ENCODE assay signal across 1 cellular context in genomic region chrX:153488231-153488914, GRCh38.
A peak's percentile ranks its signal among the peaks of the same experiment; 100 is the strongest.
TF ChIP-seq lines count a peak whose summit lies in the region.

No MANE protein-coding gene starts in this region.

TF ChIP-seq in HepG2, 621 proteins besides CTCF, POLR2A, EP300 and RAD21 (continued from another document and continues in another):
- TF ChIP-seq, protein P1, sequence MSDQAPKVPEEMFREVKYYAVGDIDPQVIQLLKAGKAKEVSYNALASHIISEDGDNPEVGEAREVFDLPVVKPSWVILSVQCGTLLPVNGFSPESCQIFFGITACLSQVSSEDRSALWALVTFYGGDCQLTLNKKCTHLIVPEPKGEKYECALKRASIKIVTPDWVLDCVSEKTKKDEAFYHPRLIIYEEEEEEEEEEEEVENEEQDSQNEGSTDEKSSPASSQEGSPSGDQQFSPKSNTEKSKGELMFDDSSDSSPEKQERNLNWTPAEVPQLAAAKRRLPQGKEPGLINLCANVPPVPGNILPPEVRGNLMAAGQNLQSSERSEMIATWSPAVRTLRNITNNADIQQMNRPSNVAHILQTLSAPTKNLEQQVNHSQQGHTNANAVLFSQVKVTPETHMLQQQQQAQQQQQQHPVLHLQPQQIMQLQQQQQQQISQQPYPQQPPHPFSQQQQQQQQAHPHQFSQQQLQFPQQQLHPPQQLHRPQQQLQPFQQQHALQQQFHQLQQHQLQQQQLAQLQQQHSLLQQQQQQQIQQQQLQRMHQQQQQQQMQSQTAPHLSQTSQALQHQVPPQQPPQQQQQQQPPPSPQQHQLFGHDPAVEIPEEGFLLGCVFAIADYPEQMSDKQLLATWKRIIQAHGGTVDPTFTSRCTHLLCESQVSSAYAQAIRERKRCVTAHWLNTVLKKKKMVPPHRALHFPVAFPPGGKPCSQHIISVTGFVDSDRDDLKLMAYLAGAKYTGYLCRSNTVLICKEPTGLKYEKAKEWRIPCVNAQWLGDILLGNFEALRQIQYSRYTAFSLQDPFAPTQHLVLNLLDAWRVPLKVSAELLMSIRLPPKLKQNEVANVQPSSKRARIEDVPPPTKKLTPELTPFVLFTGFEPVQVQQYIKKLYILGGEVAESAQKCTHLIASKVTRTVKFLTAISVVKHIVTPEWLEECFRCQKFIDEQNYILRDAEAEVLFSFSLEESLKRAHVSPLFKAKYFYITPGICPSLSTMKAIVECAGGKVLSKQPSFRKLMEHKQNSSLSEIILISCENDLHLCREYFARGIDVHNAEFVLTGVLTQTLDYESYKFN (CRISPR knock-in tag; conservative IDR thresholded peaks at IDR 0.05): peak; percentile 88
- TF ChIP-seq, protein P2, sequence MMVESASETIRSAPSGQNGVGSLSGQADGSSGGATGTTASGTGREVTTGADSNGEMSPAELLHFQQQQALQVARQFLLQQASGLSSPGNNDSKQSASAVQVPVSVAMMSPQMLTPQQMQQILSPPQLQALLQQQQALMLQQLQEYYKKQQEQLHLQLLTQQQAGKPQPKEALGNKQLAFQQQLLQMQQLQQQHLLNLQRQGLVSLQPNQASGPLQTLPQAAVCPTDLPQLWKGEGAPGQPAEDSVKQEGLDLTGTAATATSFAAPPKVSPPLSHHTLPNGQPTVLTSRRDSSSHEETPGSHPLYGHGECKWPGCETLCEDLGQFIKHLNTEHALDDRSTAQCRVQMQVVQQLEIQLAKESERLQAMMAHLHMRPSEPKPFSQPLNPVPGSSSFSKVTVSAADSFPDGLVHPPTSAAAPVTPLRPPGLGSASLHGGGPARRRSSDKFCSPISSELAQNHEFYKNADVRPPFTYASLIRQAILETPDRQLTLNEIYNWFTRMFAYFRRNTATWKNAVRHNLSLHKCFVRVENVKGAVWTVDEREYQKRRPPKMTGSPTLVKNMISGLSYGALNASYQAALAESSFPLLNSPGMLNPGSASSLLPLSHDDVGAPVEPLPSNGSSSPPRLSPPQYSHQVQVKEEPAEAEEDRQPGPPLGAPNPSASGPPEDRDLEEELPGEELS (CRISPR knock-in tag; IDR thresholded peaks at IDR 0.05): peak; percentile 42; the same call in 1 of the 2 replicates
- TF ChIP-seq FOXA3 (CRISPR knock-in tag; IDR thresholded peaks at IDR 0.05) (peak; percentile 52; the same call in 1 of the 2 replicates), MYC (CRISPR knock-in tag; IDR thresholded peaks at IDR 0.05; ENCODE audit: borderline replicate concordance) (peak; percentile 58; the same call in 1 of the 2 replicates), HNRNPL (IDR thresholded peaks at IDR 0.05; ENCODE audit: low read depth, low read length) (0 out of 2 replicates have a peak, but pooled peaks have one; percentile 28), MTF1 (CRISPR knock-in tag; IDR thresholded peaks at IDR 0.05) (no peak), GATAD2A (CRISPR knock-in tag; IDR thresholded peaks at IDR 0.05) (peak; percentile 48), ETV5 (CRISPR knock-in tag; IDR thresholded peaks at IDR 0.05; ENCODE audit: borderline replicate concordance) (peak; percentile 81), ZNF546 (CRISPR knock-in tag; conservative IDR thresholded peaks at IDR 0.05) (no peak), RBFOX2 (IDR thresholded peaks at IDR 0.05; ENCODE audit: low read depth, low read length) (peak; percentile 39; the same call in 1 of the 2 replicates), SALL2 (CRISPR knock-in tag; IDR thresholded peaks at IDR 0.05) (no peak), KAT8 (CRISPR knock-in tag; IDR thresholded peaks at IDR 0.05) (0 out of 2 replicates have a peak, but pooled peaks have one; percentile 22), ZNF850 (CRISPR knock-in tag; conservative IDR thresholded peaks at IDR 0.05) (no peak), SPEN (CRISPR knock-in tag; IDR thresholded peaks at IDR 0.05; ENCODE audit: low read depth) (no peak; the same call in 1 of the 2 replicates), KMT2B (CRISPR knock-in tag; IDR thresholded peaks at IDR 0.05) (no peak), RXRA (CRISPR knock-in tag; IDR thresholded peaks at IDR 0.05) (peak; percentile 52), ZNF282 (IDR thresholded peaks at IDR 0.05; ENCODE audit: partially characterized antibody) (no peak), PHF21A (CRISPR knock-in tag; IDR thresholded peaks at IDR 0.05) (peak; percentile 43; the same call in 1 of the 2 replicates), RBM22 (optimal IDR thresholded peaks at IDR 0.05; ENCODE audit: low read length) (no peak), HDAC1 (CRISPR knock-in tag; IDR thresholded peaks at IDR 0.05) (peak; percentile 71; the same call in 1 of the 2 replicates), ZNF543 (CRISPR knock-in tag; IDR thresholded peaks at IDR 0.05) (0 out of 2 replicates have a peak, but pooled peaks have one; percentile 35), ZSCAN21 (CRISPR knock-in tag; IDR thresholded peaks at IDR 0.05; ENCODE audit: borderline replicate concordance) (peak; percentile 51; the same call in 1 of the 2 replicates), NFKB2 (CRISPR knock-in tag; IDR thresholded peaks at IDR 0.05; ENCODE audit: borderline replicate concordance) (peak; percentile 20; the same call in 1 of the 2 replicates), ZNF276 (CRISPR knock-in tag; IDR thresholded peaks at IDR 0.05; ENCODE audit: low read depth) (no peak), HCFC1 (IDR thresholded peaks at IDR 0.05; ENCODE audit: low read depth, low read length) (no peak), ZNF746 (CRISPR knock-in tag; IDR thresholded peaks at IDR 0.05) (peak; percentile 40; the same call in 1 of the 2 replicates), TEAD3 (CRISPR knock-in tag; optimal IDR thresholded peaks at IDR 0.05; ENCODE audit: borderline replicate concordance) (peak; percentile 71), ZNF143 (CRISPR knock-in tag; IDR thresholded peaks at IDR 0.05) (0 out of 2 replicates have a peak, but pooled peaks have one; percentile 24), PITX1 (CRISPR knock-in tag; IDR thresholded peaks at IDR 0.05) (0 out of 2 replicates have a peak, but pooled peaks have one; percentile 7), ZFY (CRISPR knock-in tag; IDR thresholded peaks at IDR 0.05) (peak; percentile 33), ZNF281 (CRISPR knock-in tag; IDR thresholded peaks at IDR 0.05; ENCODE audit: borderline replicate concordance) (peak; percentile 34; the same call in 1 of the 2 replicates), SRSF1 (optimal IDR thresholded peaks at IDR 0.05; ENCODE audit: low read depth, low read length) (no peak), HNRNPLL (IDR thresholded peaks at IDR 0.05; ENCODE audit: low read depth, low read length, poor library complexity, severe bottlenecking) (peak; percentile 23), ERF (CRISPR knock-in tag; IDR thresholded peaks at IDR 0.05) (no peak), NR2F2 (IDR thresholded peaks at IDR 0.05; ENCODE audit: borderline replicate concordance, low read depth) (peak; percentile 84; the same call in 1 of the 2 replicates), GABPA (IDR thresholded peaks at IDR 0.05; ENCODE audit: low read depth, low read length) (no peak), GABPA (CRISPR knock-in tag; IDR thresholded peaks at IDR 0.05; ENCODE audit: low read depth) (peak; percentile 59; the same call in 1 of the 2 replicates), ZNF138 (CRISPR knock-in tag; IDR thresholded peaks at IDR 0.05; ENCODE audit: low read depth) (no peak), KDM6A (CRISPR knock-in tag; IDR thresholded peaks at IDR 0.05; ENCODE audit: low read depth) (peak; percentile 38; the same call in 1 of the 2 replicates)
- TF ChIP-seq, protein P3, sequence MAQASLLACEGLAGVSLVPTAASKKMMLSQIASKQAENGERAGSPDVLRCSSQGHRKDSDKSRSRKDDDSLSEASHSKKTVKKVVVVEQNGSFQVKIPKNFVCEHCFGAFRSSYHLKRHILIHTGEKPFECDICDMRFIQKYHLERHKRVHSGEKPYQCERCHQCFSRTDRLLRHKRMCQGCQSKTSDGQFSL (CRISPR knock-in tag; IDR thresholded peaks at IDR 0.05): no peak
- TF ChIP-seq, protein P4, sequence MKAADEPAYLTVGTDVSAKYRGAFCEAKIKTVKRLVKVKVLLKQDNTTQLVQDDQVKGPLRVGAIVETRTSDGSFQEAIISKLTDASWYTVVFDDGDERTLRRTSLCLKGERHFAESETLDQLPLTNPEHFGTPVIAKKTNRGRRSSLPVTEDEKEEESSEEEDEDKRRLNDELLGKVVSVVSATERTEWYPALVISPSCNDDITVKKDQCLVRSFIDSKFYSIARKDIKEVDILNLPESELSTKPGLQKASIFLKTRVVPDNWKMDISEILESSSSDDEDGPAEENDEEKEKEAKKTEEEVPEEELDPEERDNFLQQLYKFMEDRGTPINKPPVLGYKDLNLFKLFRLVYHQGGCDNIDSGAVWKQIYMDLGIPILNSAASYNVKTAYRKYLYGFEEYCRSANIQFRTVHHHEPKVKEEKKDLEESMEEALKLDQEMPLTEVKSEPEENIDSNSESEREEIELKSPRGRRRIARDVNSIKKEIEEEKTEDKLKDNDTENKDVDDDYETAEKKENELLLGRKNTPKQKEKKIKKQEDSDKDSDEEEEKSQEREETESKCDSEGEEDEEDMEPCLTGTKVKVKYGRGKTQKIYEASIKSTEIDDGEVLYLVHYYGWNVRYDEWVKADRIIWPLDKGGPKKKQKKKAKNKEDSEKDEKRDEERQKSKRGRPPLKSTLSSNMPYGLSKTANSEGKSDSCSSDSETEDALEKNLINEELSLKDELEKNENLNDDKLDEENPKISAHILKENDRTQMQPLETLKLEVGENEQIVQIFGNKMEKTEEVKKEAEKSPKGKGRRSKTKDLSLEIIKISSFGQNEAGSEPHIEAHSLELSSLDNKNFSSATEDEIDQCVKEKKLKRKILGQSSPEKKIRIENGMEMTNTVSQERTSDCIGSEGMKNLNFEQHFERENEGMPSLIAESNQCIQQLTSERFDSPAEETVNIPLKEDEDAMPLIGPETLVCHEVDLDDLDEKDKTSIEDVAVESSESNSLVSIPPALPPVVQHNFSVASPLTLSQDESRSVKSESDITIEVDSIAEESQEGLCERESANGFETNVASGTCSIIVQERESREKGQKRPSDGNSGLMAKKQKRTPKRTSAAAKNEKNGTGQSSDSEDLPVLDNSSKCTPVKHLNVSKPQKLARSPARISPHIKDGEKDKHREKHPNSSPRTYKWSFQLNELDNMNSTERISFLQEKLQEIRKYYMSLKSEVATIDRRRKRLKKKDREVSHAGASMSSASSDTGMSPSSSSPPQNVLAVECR (CRISPR knock-in tag; IDR thresholded peaks at IDR 0.05; ENCODE audit: borderline replicate concordance): peak; percentile 56; the same call in 1 of the 2 replicates
- TF ChIP-seq, protein P5, sequence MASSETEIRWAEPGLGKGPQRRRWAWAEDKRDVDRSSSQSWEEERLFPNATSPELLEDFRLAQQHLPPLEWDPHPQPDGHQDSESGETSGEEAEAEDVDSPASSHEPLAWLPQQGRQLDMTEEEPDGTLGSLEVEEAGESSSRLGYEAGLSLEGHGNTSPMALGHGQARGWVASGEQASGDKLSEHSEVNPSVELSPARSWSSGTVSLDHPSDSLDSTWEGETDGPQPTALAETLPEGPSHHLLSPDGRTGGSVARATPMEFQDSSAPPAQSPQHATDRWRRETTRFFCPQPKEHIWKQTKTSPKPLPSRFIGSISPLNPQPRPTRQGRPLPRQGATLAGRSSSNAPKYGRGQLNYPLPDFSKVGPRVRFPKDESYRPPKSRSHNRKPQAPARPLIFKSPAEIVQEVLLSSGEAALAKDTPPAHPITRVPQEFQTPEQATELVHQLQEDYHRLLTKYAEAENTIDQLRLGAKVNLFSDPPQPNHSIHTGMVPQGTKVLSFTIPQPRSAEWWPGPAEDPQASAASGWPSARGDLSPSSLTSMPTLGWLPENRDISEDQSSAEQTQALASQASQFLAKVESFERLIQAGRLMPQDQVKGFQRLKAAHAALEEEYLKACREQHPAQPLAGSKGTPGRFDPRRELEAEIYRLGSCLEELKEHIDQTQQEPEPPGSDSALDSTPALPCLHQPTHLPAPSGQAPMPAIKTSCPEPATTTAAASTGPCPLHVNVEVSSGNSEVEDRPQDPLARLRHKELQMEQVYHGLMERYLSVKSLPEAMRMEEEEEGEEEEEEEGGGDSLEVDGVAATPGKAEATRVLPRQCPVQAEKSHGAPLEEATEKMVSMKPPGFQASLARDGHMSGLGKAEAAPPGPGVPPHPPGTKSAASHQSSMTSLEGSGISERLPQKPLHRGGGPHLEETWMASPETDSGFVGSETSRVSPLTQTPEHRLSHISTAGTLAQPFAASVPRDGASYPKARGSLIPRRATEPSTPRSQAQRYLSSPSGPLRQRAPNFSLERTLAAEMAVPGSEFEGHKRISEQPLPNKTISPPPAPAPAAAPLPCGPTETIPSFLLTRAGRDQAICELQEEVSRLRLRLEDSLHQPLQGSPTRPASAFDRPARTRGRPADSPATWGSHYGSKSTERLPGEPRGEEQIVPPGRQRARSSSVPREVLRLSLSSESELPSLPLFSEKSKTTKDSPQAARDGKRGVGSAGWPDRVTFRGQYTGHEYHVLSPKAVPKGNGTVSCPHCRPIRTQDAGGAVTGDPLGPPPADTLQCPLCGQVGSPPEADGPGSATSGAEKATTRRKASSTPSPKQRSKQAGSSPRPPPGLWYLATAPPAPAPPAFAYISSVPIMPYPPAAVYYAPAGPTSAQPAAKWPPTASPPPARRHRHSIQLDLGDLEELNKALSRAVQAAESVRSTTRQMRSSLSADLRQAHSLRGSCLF (CRISPR knock-in tag; IDR thresholded peaks at IDR 0.05; ENCODE audit: borderline replicate concordance): no peak
